Comparison of ENCODE assay signal across 1 cellular context in genomic region chr17:15623255-15623654, GRCh38. TPM values are rescaled to one million over a fixed set of nuclear protein-coding genes. Genes with fewer than 3 reads are reported as not detected.
"Had no signal": no experiment of that assay in that cellular context is flagged by ENCODE, and none has a peak within 500 bp of the region (broad histone marks: within the 10 kb centered on the region; RNA-seq: fewer than 3 reads in every experiment).

No MANE protein-coding gene starts in this region.

RNA-seq across cellular contexts. Expression of gene FBXW10B, which starts 3.8 kb away (rescaled TPM):
- total RNA-seq: body of pancreas had no signal
